Comparison of ENCODE assay signal across 1 cellular context in the genomic region with DNA sequence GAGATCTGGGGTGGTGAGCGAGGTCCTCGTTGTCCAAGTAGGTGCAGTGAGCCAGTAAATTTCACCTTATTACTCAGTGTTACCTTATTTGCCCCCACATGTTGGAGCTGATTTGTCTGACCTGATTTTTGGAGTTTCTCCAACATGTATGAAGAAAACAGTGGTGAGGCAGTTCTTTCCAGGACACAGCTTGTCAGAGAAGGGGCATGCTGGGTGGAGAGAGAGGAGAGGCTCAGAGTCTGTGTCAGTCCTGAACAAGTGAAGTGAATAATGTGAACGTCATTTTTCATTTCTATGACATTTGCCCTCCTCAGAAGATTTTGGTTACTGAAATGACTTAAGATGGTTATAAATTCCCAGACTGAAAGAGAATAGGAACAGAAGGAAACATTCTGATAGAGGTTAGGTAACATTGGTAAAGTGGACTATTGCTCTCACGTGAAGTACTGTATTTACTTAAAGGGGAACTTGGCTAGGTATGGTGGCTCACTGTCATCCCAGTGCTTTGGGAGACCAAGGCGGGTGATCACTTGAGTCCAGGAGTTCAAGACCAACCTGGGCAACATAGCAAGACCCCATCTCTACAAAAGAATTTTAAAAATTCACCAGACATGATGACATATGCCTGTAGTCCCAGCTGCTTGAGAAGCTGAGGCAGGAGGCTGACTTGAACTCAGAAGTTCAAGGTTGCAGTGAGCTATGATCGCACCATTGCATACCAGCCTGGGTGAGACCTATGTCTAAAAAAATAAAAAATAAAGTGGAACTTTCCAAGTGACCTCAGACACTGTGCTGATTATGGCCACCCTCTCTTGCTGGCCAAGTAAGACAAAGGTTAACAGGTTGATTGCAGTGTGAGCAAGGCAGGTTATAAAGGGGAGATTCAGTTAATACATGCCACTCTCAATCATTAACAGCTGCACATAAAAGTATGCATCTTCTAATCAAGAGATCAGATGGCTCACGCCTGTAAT.
TF ChIP-seq lines count a peak whose summit lies in the region.

No MANE protein-coding gene starts in this region.

TF ChIP-seq in liver, 16 proteins besides CTCF, POLR2A, EP300 and RAD21 (continued from another document):
- TF ChIP-seq, protein P1, sequence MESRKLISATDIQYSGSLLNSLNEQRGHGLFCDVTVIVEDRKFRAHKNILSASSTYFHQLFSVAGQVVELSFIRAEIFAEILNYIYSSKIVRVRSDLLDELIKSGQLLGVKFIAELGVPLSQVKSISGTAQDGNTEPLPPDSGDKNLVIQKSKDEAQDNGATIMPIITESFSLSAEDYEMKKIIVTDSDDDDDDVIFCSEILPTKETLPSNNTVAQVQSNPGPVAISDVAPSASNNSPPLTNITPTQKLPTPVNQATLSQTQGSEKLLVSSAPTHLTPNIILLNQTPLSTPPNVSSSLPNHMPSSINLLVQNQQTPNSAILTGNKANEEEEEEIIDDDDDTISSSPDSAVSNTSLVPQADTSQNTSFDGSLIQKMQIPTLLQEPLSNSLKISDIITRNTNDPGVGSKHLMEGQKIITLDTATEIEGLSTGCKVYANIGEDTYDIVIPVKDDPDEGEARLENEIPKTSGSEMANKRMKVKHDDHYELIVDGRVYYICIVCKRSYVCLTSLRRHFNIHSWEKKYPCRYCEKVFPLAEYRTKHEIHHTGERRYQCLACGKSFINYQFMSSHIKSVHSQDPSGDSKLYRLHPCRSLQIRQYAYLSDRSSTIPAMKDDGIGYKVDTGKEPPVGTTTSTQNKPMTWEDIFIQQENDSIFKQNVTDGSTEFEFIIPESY (IDR thresholded peaks at IDR 0.05), result peak; percentile 22
- TF ChIP-seq FOXA2 (IDR thresholded peaks at IDR 0.05) (peak; percentile 68), JUND (IDR thresholded peaks at IDR 0.05) (peak in 1 of 2 donors; percentile 4)
TF ChIP-seq in liver: peak in this region for 10.
